ENCODE assay signal across 8 cellular contexts in genomic region chr5:81393783-81394718, GRCh38. TPM values are rescaled to one million over a fixed set of nuclear protein-coding genes. Genes with fewer than 3 reads are reported as not detected.
A peak's percentile ranks its signal among the peaks of the same experiment; 100 is the strongest.
DNase-seq lines count a peak whose midpoint lies in the region; ATAC-seq and TF ChIP-seq lines count a peak whose summit lies in the region.

Gene ACOT12, minus strand, starts transcription at chr5:81394134. Its CDS starts 20 bp downstream, at chr5:81394114.

- peak within 1 kb of the TSS; percentile 5; the same call in 1 of the 2 replicates for H3K4me2 ChIP-seq in DOHH2 (ENCODE audit: low read length)

- TF ChIP-seq CTCF in DOHH2 (IDR thresholded peaks at IDR 0.05; ENCODE audit: low read depth, low read length, poor library complexity, severe bottlenecking) (no peak), gastroesophageal sphincter (IDR thresholded peaks at IDR 0.05) (no peak), psoas muscle (IDR thresholded peaks at IDR 0.05) (no peak)

- no peak for TF ChIP-seq EP300 in gastroesophageal sphincter (IDR thresholded peaks at IDR 0.05)

- H3K27me3 ChIP-seq in DOHH2 (ENCODE audit: control insufficient read depth, low read length) = peaks cover 17% of the 10 kb centered on the region; the same call in 1 of the 2 replicates
- H3K27me3 ChIP-seq in gastroesophageal sphincter = peaks cover 67% of the 10 kb centered on the region
- peaks cover 0 to 52% (median 7%) of the 10 kb centered on the region in 3 donors for H3K27me3 ChIP-seq in psoas muscle (ENCODE audit: insufficient read depth in 3 of 3, low read length in 2 of 3)

- DNase-seq in psoas muscle (no peak), NCI-H1436 treated with DMSO at 0.1 percent for 48 hours (lab: John Stamatoyannopoulos, UW) (no peak), GM19240 (ENCODE audit: insufficient read length, low spot score) (no peak)

- 11 to 33% methylated on average over 7 to 23 of the region's 77 CpGs for WGBS in gastroesophageal sphincter (ENCODE audit: low coverage in 1 of 2), 2 donors
- WGBS in psoas muscle, 3 donors = 3 to 6% (median 4%) methylated on average over 51 to 76 of the region's 77 CpGs

- H3K9me2 ChIP-seq in DOHH2 (replicated peaks; ENCODE audit: control insufficient read depth, low read length) = no peaks in the 10 kb centered on the region

- no peak for TF ChIP-seq POLR2A in gastroesophageal sphincter (IDR thresholded peaks at IDR 0.05)

- H3K27ac ChIP-seq in DOHH2 (ENCODE audit: low read depth, low read length) (no peak within 1 kb of the TSS), gastroesophageal sphincter (no peak within 1 kb of the TSS), psoas muscle (no peak within 1 kb of the TSS)

- H3K4me1 ChIP-seq in DOHH2 (ENCODE audit: control insufficient read depth, low read length) (no peaks in the 10 kb centered on the region), gastroesophageal sphincter (peaks cover 0 to 14% (median 8%) of the 10 kb centered on the region in 3 donors), psoas muscle (peaks cover 6% of the 10 kb centered on the region)

- H3K36me3 ChIP-seq in DOHH2 (ENCODE audit: control insufficient read depth, low read length) (no peaks in the 10 kb centered on the region), gastroesophageal sphincter (no peaks in the 10 kb centered on the region), psoas muscle (ENCODE audit: insufficient read depth in 1 of 2, low read depth in 1 of 2) (no peaks in the 10 kb centered on the region)

- peak; percentile 56 for ATAC-seq in SK-N-SH treated with all-trans-retinoic acid at 6 μM for 48 hours
- peak; percentile 54 for ATAC-seq in gastroesophageal sphincter
- ATAC-seq in psoas muscle = peak; percentile 27 to 53 (median 44)
- ATAC-seq in GM21367 (IDR thresholded peaks at IDR 0.05; ENCODE audit: unreplicated experiment) = no peak
- no peak for ATAC-seq in GM18873 (IDR thresholded peaks at IDR 0.05; ENCODE audit: low FRiP score, unreplicated experiment)

- H3K9me3 ChIP-seq in DOHH2 (ENCODE audit: control insufficient read depth, insufficient read depth, low read length) (peaks cover 7% of the 10 kb centered on the region), gastroesophageal sphincter (no peaks in the 10 kb centered on the region), psoas muscle (no peaks in the 10 kb centered on the region)

- H3F3A ChIP-seq in DOHH2 (ENCODE audit: control insufficient read depth, insufficient read depth) = no peaks in the 10 kb centered on the region

- no peaks in the 10 kb centered on the region for H4K20me1 ChIP-seq in DOHH2 (ENCODE audit: control insufficient read depth, insufficient read depth, low read depth, low read length)

- intact Hi-C loops in psoas muscle (cut with DNase I) = no loop called here

- H3K4me3 ChIP-seq in DOHH2 (ENCODE audit: low read length) (no peak within 1 kb of the TSS), gastroesophageal sphincter (peak within 1 kb of the TSS; percentile 9 to 56), psoas muscle (peak within 1 kb of the TSS; percentile 61)

- no peaks in the 10 kb centered on the region for H3K79me2 ChIP-seq in DOHH2 (ENCODE audit: control insufficient read depth, low read length)

TF ChIP-seq in SK-N-SH treated with all-trans-retinoic acid at 6 μM for 48 hours, 23 proteins besides CTCF, POLR2A, EP300 and RAD21:
- TF ChIP-seq GLIS3 (CRISPR knock-in tag; IDR thresholded peaks at IDR 0.05) (no peak), CSDC2 (CRISPR knock-in tag; IDR thresholded peaks at IDR 0.05) (no peak), OSR1 (CRISPR knock-in tag; IDR thresholded peaks at IDR 0.05) (no peak), ARNTL (CRISPR knock-in tag; IDR thresholded peaks at IDR 0.05; ENCODE audit: borderline replicate concordance, low read depth) (no peak), SNAI2 (CRISPR knock-in tag; IDR thresholded peaks at IDR 0.05) (no peak), CSRNP3 (CRISPR knock-in tag; IDR thresholded peaks at IDR 0.05) (no peak), ESRRG (CRISPR knock-in tag; IDR thresholded peaks at IDR 0.05) (no peak), TCF4 (CRISPR knock-in tag; IDR thresholded peaks at IDR 0.05; ENCODE audit: borderline replicate concordance) (no peak), ZNF8 (CRISPR knock-in tag; IDR thresholded peaks at IDR 0.05) (no peak), ISL1 (CRISPR knock-in tag; IDR thresholded peaks at IDR 0.05) (no peak), RARB (CRISPR knock-in tag; IDR thresholded peaks at IDR 0.05) (no peak), PATZ1 (CRISPR knock-in tag; IDR thresholded peaks at IDR 0.05; ENCODE audit: borderline replicate concordance) (no peak)

RNA-seq across cellular contexts. Expression of gene ACOT12, which starts in this region (rescaled TPM):
- not detected for total RNA-seq in gastroesophageal sphincter
- total RNA-seq in psoas muscle = not detected
- not detected for polyA plus RNA-seq in psoas muscle

Comparison
In these comparisons a context has a peak if more than half of its experiments do, and no peak if none do; other contexts are left out.
1. Peak in ATAC-seq and H3K4me3 ChIP-seq in gastroesophageal sphincter; RNA of the gene not detected or under 1 TPM.
2. Peak in ATAC-seq and H3K4me3 ChIP-seq in psoas muscle; RNA of the gene not detected or under 1 TPM.